In the genomic region with DNA sequence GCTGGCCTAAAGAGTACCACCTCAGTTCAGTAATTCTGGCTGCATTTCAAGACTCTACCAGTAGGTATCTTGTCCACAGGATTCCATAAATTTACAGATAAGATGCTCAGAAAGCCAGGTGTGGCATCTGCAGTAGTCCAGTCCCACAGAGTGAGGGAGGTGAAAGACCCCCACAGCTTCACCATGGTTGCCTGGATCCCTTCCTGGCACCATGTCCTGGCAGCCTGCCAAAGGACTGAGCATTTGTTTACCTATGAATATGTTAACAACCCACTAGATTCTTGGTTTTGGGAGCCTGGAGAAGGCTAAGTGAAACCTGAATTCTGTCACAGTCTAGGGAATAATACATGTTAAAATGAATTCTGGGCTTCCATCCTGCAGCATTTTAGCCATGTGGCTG, we compare ENCODE assay signal across 12 cellular contexts. TPM values are rescaled to one million over a fixed set of nuclear protein-coding genes. Genes with fewer than 3 reads are reported as not detected.
A peak's percentile ranks its signal among the peaks of the same experiment; 100 is the strongest.
DNase-seq lines count a peak whose midpoint lies in the region; ATAC-seq and TF ChIP-seq lines count a peak whose summit lies in the region.
"Had no signal": no experiment of that assay in that cellular context is flagged by ENCODE, and none has a peak within 500 bp of the region (broad histone marks: within the 10 kb centered on the region; RNA-seq: fewer than 3 reads in every experiment).

No MANE protein-coding gene starts in this region.

- peaks cover 18% of the 10 kb centered on the region for H3K4me1 ChIP-seq in mammary epithelial cell (ENCODE audit: insufficient read depth, low read length)

- H4K20me1 ChIP-seq in mammary epithelial cell (ENCODE audit: insufficient read depth, low read length), result no peaks in the 10 kb centered on the region

- H3K27ac ChIP-seq in mammary epithelial cell (ENCODE audit: insufficient read depth, low read depth, low read length) (peak overlapping the region; percentile 3), brain microvascular endothelial cell (no peak overlapping the region)

- peak overlapping the region; percentile 55 for H3K4me2 ChIP-seq in mammary epithelial cell (ENCODE audit: insufficient read depth, low read depth, low read length)

- ATAC-seq in HG02763 (IDR thresholded peaks at IDR 0.05; ENCODE audit: unreplicated experiment), result no peak
- ATAC-seq: activated naive CD8-positive, alpha-beta T cell treated with anti-CD3 and anti-CD28 coated beads, Interleukin-2, amount 50 U/mL, for 24 hours; stimulated activated naive CD8-positive, alpha-beta T cell treated with anti-CD3 and anti-CD28 coated beads, Interleukin-15, Interleukin-2, amounts not matched to agents 100 U/mL and 50 U/mL, for 24 hours had no signal

- no peak overlapping the region for H2AFZ ChIP-seq in mammary epithelial cell (ENCODE audit: low read depth, low read length)

- H3K36me3 ChIP-seq in mammary epithelial cell (ENCODE audit: insufficient read depth, low read length) (no peaks in the 10 kb centered on the region), brain microvascular endothelial cell (replicated peaks) (no peaks in the 10 kb centered on the region)

- H3K79me2 ChIP-seq in mammary epithelial cell (ENCODE audit: insufficient read depth, low read length), result no peaks in the 10 kb centered on the region

- H3K4me3 ChIP-seq in mammary epithelial cell (replicated peaks in 1 of 3; ENCODE audit: insufficient read depth in 1 of 3, low read depth in 2 of 3, low read length in 3 of 3) (no peak overlapping the region), brain microvascular endothelial cell (ENCODE audit: low read depth, low read length) (no peak overlapping the region)

- TF ChIP-seq EP300 in Ishikawa (IDR thresholded peaks at IDR 0.05; ENCODE audit: borderline replicate concordance), result no peak

- H3K9ac ChIP-seq in mammary epithelial cell (ENCODE audit: insufficient read depth, low read length), result no peak overlapping the region

- BruUV-seq in mammary epithelial cell (replicated peaks; lab: Mats Ljungman, UMichigan), result no TSS peak

- dilution Hi-C loops in mammary epithelial cell (cut with HindIII; ENCODE audit: low sequenced_read_pairs), result no loop called here

- no peak for TF ChIP-seq RAD21 in Ishikawa (IDR thresholded peaks at IDR 0.05; ENCODE audit: low read depth)

- intact Hi-C loops in mammary epithelial cell (cut with micrococcal nuclease), result loop anchor here (10.0 kb wide), 2 partner anchors 170 to 300 kb away; no protein-coding TSS in a partner anchor

- TF ChIP-seq CTCF in mammary epithelial cell (conservative IDR thresholded peaks at IDR 0.05 in 1 of 2, IDR thresholded peaks at IDR 0.05 in 1 of 2; ENCODE audit: extremely low read depth in 1 of 2, insufficient read depth in 1 of 2, low read depth in 1 of 2, low read length in 2 of 2), result no peak
- TF ChIP-seq CTCF in brain microvascular endothelial cell (IDR thresholded peaks at IDR 0.05; ENCODE audit: low read depth, low read length, missing control alignments), result no peak

- no peaks in the 10 kb centered on the region for H3K9me3 ChIP-seq in mammary epithelial cell (replicated peaks; ENCODE audit: insufficient read depth, low read length)

- peak; percentile 100 for DNase-seq in COR-L47 (lab: John Stamatoyannopoulos, UW)
- DNase-seq in NCI-H446 (lab: John Stamatoyannopoulos, UW), result peak; percentile 36 to 67
- DNase-seq in mammary epithelial cell, result no peak
- DNase-seq in NCI-H1930 (lab: John Stamatoyannopoulos, UW), result no peak
- no peak for DNase-seq in Ammon's horn (ENCODE audit: low spot score)
- DNase-seq in brain microvascular endothelial cell, result no peak
- DNase-seq: activated naive CD8-positive, alpha-beta T cell treated with anti-CD3 and anti-CD28 coated beads, Interleukin-2, amount 50 U/mL, for 24 hours; NCI-H2107; stimulated activated CD4-positive, alpha-beta T cell treated with anti-CD3 and anti-CD28 coated beads, Interleukin-4, amount 100 ng/mL, for 1 hour; stimulated activated naive CD8-positive, alpha-beta T cell treated with anti-CD3 and anti-CD28 coated beads, Interleukin-15, Interleukin-2, amounts not matched to agents 100 U/mL and 50 U/mL, for 24 hours had no signal

- CTCF ChIA-PET in mammary epithelial cell (lab: Charles Lee; ENCODE audit: low non-redundant PET), result no interaction called here

- H3K27me3 ChIP-seq in mammary epithelial cell (ENCODE audit: insufficient read depth, low read length) (no peaks in the 10 kb centered on the region), brain microvascular endothelial cell (replicated peaks) (no peaks in the 10 kb centered on the region)

- in situ Hi-C loops in mammary epithelial cell (cut with MboI; ENCODE audit: low sequenced_read_pairs in 2 of 2), result loop anchor here in 1 of 2 donors (25.0 kb wide), 1 partner anchor 503 kb away; no protein-coding TSS in a partner anchor
- in situ Hi-C loops in brain microvascular endothelial cell (cut with HindIII; ENCODE audit: low pct_ligation_motif_present, low sequenced_read_pairs), result no loop called here

TF ChIP-seq in Ishikawa, 13 proteins besides CTCF, POLR2A, EP300 and RAD21:
- TF ChIP-seq, protein P1, sequence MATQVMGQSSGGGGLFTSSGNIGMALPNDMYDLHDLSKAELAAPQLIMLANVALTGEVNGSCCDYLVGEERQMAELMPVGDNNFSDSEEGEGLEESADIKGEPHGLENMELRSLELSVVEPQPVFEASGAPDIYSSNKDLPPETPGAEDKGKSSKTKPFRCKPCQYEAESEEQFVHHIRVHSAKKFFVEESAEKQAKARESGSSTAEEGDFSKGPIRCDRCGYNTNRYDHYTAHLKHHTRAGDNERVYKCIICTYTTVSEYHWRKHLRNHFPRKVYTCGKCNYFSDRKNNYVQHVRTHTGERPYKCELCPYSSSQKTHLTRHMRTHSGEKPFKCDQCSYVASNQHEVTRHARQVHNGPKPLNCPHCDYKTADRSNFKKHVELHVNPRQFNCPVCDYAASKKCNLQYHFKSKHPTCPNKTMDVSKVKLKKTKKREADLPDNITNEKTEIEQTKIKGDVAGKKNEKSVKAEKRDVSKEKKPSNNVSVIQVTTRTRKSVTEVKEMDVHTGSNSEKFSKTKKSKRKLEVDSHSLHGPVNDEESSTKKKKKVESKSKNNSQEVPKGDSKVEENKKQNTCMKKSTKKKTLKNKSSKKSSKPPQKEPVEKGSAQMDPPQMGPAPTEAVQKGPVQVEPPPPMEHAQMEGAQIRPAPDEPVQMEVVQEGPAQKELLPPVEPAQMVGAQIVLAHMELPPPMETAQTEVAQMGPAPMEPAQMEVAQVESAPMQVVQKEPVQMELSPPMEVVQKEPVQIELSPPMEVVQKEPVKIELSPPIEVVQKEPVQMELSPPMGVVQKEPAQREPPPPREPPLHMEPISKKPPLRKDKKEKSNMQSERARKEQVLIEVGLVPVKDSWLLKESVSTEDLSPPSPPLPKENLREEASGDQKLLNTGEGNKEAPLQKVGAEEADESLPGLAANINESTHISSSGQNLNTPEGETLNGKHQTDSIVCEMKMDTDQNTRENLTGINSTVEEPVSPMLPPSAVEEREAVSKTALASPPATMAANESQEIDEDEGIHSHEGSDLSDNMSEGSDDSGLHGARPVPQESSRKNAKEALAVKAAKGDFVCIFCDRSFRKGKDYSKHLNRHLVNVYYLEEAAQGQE (IDR thresholded peaks at IDR 0.05; ENCODE audit: low read depth), result no peak
- TF ChIP-seq NFIC (IDR thresholded peaks at IDR 0.05) (peak; percentile 77), YY1 (IDR thresholded peaks at IDR 0.05; ENCODE audit: low read depth) (no peak), CREB1 (IDR thresholded peaks at IDR 0.05; ENCODE audit: low read depth) (no peak)
- TF ChIP-seq, protein P2, sequence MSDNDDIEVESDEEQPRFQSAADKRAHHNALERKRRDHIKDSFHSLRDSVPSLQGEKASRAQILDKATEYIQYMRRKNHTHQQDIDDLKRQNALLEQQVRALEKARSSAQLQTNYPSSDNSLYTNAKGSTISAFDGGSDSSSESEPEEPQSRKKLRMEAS (IDR thresholded peaks at IDR 0.05), result no peak
TF ChIP-seq in Ishikawa: peak in this region for 1.

RNA-seq across cellular contexts. Expression of a gene that starts 14.9 kb away (rescaled TPM):
- total RNA-seq in mammary epithelial cell, result 10 to 100 TPM; 12.4 to 17.0 TPM
- polyA plus RNA-seq in mammary epithelial cell, result 2.9 TPM
- 0.26 TPM for polyA minus RNA-seq in mammary epithelial cell

Comparison
In these comparisons a context has a peak if more than half of its experiments do, and no peak if none do; other contexts are left out.
1. DNase-seq: peak in COR-L47 (single experiment) and NCI-H446 (2 of 2); none in mammary epithelial cell (single experiment), NCI-H1930 (0 of 2), Ammon's horn (single experiment) and brain microvascular endothelial cell (single experiment).